In the genomic region with DNA sequence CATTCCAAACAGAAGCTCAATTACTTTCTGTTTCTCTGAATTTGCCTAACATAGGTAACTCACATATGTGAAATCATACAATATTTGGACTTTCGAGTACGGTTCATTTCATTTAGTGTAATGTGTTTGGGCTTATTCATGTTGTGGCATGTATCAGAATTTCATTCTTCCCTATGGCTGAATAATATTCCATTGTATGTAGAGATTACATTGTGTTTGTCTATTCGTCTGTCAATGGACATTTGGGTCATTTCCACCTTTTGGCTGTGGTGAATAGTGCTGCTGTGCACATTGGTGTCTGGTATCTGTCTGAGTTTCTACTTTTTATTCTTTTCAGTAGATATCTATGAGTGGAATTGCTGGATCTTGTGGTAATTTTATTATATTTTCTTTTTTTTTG, we compare ENCODE assay signal across 1 cellular context.
TF ChIP-seq lines count a peak whose summit lies in the region.

No MANE protein-coding gene starts in this region.

TF ChIP-seq in HCT116, 20 proteins besides CTCF, POLR2A, EP300 and RAD21:
- TF ChIP-seq, protein P1, sequence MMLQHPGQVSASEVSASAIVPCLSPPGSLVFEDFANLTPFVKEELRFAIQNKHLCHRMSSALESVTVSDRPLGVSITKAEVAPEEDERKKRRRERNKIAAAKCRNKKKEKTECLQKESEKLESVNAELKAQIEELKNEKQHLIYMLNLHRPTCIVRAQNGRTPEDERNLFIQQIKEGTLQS (IDR thresholded peaks at IDR 0.05) = no peak
- TF ChIP-seq SP1 (IDR thresholded peaks at IDR 0.05; ENCODE audit: low read depth) (no peak), YY1 (IDR thresholded peaks at IDR 0.05; ENCODE audit: extremely low read depth, insufficient replicate concordance, low read depth, low read length) (no peak), SRF (IDR thresholded peaks at IDR 0.05; ENCODE audit: low read depth) (no peak), EZH2 (IDR thresholded peaks at IDR 0.05) (no peak), CBX3 (IDR thresholded peaks at IDR 0.05; ENCODE audit: low read depth) (no peak), ELF1 (IDR thresholded peaks at IDR 0.05; ENCODE audit: borderline replicate concordance, low read depth) (no peak), POLR2AphosphoS5 (IDR thresholded peaks at IDR 0.05; ENCODE audit: low read depth, low read length) (no peak)
- TF ChIP-seq, protein P2, sequence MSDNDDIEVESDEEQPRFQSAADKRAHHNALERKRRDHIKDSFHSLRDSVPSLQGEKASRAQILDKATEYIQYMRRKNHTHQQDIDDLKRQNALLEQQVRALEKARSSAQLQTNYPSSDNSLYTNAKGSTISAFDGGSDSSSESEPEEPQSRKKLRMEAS (IDR thresholded peaks at IDR 0.05) = no peak
- TF ChIP-seq, protein P3, sequence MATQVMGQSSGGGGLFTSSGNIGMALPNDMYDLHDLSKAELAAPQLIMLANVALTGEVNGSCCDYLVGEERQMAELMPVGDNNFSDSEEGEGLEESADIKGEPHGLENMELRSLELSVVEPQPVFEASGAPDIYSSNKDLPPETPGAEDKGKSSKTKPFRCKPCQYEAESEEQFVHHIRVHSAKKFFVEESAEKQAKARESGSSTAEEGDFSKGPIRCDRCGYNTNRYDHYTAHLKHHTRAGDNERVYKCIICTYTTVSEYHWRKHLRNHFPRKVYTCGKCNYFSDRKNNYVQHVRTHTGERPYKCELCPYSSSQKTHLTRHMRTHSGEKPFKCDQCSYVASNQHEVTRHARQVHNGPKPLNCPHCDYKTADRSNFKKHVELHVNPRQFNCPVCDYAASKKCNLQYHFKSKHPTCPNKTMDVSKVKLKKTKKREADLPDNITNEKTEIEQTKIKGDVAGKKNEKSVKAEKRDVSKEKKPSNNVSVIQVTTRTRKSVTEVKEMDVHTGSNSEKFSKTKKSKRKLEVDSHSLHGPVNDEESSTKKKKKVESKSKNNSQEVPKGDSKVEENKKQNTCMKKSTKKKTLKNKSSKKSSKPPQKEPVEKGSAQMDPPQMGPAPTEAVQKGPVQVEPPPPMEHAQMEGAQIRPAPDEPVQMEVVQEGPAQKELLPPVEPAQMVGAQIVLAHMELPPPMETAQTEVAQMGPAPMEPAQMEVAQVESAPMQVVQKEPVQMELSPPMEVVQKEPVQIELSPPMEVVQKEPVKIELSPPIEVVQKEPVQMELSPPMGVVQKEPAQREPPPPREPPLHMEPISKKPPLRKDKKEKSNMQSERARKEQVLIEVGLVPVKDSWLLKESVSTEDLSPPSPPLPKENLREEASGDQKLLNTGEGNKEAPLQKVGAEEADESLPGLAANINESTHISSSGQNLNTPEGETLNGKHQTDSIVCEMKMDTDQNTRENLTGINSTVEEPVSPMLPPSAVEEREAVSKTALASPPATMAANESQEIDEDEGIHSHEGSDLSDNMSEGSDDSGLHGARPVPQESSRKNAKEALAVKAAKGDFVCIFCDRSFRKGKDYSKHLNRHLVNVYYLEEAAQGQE (IDR thresholded peaks at IDR 0.05; ENCODE audit: low read depth) = no peak
